Comparison of ENCODE assay signal across 14 cellular contexts in the genomic region with DNA sequence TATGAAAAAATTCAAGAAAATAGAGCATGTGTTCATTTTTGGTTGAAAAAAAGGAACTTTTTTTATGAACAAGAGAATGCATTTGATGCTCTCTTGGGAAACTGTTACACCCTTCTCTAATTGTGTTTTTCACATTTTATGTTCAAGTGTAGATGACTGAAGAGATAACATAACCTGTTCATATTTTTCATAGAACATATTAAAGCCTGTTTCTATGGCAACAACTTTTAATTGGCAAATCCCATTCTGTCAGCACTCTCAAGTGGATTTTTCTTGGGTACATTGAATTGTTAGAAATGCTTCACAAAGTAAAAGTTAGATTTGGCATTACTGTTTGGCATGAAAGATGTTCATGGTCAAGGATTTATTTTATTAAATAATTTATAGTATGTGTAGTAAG.
A peak's percentile ranks its signal among the peaks of the same experiment; 100 is the strongest.
DNase-seq lines count a peak whose midpoint lies in the region; ATAC-seq and TF ChIP-seq lines count a peak whose summit lies in the region.
"Had no signal": no experiment of that assay in that cellular context is flagged by ENCODE, and none has a peak within 500 bp of the region (broad histone marks: within the 10 kb centered on the region; RNA-seq: fewer than 3 reads in every experiment).

No MANE protein-coding gene starts in this region.

- H3K27me3 ChIP-seq in esophagus muscularis mucosa (no peaks in the 10 kb centered on the region), skeletal muscle satellite cell (ENCODE audit: control insufficient read depth, insufficient read depth, low read length) (no peaks in the 10 kb centered on the region)

- no peak overlapping the region for H3K4me3 ChIP-seq in esophagus muscularis mucosa
- peak overlapping the region; percentile 32 for H3K4me3 ChIP-seq in skeletal muscle satellite cell (ENCODE audit: low read length)
- H3K4me3 ChIP-seq: lung had no signal

- H3K36me3 Mint-ChIP-seq in Calu3 (ENCODE audit: insufficient read depth, unreplicated experiment): peaks cover 6% of the 10 kb centered on the region

- TF ChIP-seq CTCF in Calu3 (IDR thresholded peaks at IDR 0.05; ENCODE audit: unreplicated experiment) (no peak), esophagus muscularis mucosa (IDR thresholded peaks at IDR 0.05) (no peak)

- peak overlapping the region; percentile 73 to 79 (median 76) for H3K27ac ChIP-seq in esophagus muscularis mucosa (replicated peaks in 1 of 4)

- no peak for TF ChIP-seq EP300 in esophagus muscularis mucosa (IDR thresholded peaks at IDR 0.05)

- no peaks in the 10 kb centered on the region for H3K9me3 ChIP-seq in esophagus muscularis mucosa
- no peaks in the 10 kb centered on the region for H3K9me3 ChIP-seq in skeletal muscle satellite cell (replicated peaks; ENCODE audit: low read length)
- H3K9me3 ChIP-seq: Caco-2 had no signal

- no peaks in the 10 kb centered on the region for H3K9me3 Mint-ChIP-seq in Calu3 (ENCODE audit: low read depth, unreplicated experiment)

- H3K27ac Mint-ChIP-seq in Calu3 (ENCODE audit: unreplicated experiment): peak overlapping the region; percentile 45

- intact Hi-C loops in Calu3 (cut with micrococcal nuclease; ENCODE audit: unreplicated experiment): loop anchor here (5.0 to 10.0 kb wide), 2 partner anchors 49 to 79 kb away; no protein-coding TSS in a partner anchor
- intact Hi-C loops in esophagus muscularis mucosa (cut with DNase I): no loop called here

- H3K4me1 ChIP-seq in esophagus muscularis mucosa: peaks cover 74 to 100% (median 94%) of the 10 kb centered on the region in 4 donors
- peaks cover 73% of the 10 kb centered on the region for H3K4me1 ChIP-seq in skeletal muscle satellite cell (ENCODE audit: control insufficient read depth, insufficient read depth, low read length)

- TF ChIP-seq POLR2A in esophagus muscularis mucosa (IDR thresholded peaks at IDR 0.05; ENCODE audit: low read depth): no peak

- no TSS peak for BruUV-seq in Calu3 (replicated peaks; lab: Mats Ljungman, UMichigan)

- H3K27me3 Mint-ChIP-seq in Calu3 (ENCODE audit: unreplicated experiment): no peaks in the 10 kb centered on the region

- no peak overlapping the region for H3K4me3 Mint-ChIP-seq in Calu3 (ENCODE audit: low read depth, unreplicated experiment)

- H3K4me2 ChIP-seq in skeletal muscle satellite cell (ENCODE audit: low read length): peak overlapping the region; percentile 61

- CTCF ChIA-PET in Calu3 (lab: Charles Lee): interaction anchor here (1.4 kb wide), 1 partner anchor 57 kb away, joined by 3 read pairs; no protein-coding TSS in a partner anchor

- peak overlapping the region; percentile 81 for H3K9ac ChIP-seq in skeletal muscle satellite cell (ENCODE audit: low read depth, low read length)

- H3K4me1 Mint-ChIP-seq in Calu3 (ENCODE audit: low read depth, unreplicated experiment): peaks cover 69% of the 10 kb centered on the region

- DNase-seq in Calu3 (no peak), NCI-H1105 treated with DMSO at 0.1 percent for 48 hours (lab: John Stamatoyannopoulos, UW) (peak; percentile 26), esophagus muscularis mucosa (ENCODE audit: extremely low spot score) (no peak), NCI-H1436 treated with DMSO at 0.1 percent for 48 hours (lab: John Stamatoyannopoulos, UW) (no peak)
- DNase-seq: activated CD4-positive, CD25-positive, alpha-beta regulatory T cell treated with anti-CD3 and anti-CD28 coated beads, Interleukin-2, amount 50 U/mL, for 72 hours; Caco-2; NCI-H1694 treated with DMSO at 0.1 percent for 48 hours; posterior cingulate gyrus; stimulated activated CD4-positive, alpha-beta T cell treated with anti-CD3 and anti-CD28 coated beads, Interleukin-4, amount 100 ng/mL, for 4 hours; stimulated activated naive CD4-positive, alpha-beta T cell treated with Interleukin-2 at 50 U/mL for 16 hours had no signal

- no peak for ATAC-seq in HG02884 (IDR thresholded peaks at IDR 0.05; ENCODE audit: unreplicated experiment)
- no peak for ATAC-seq in GM18907 (IDR thresholded peaks at IDR 0.05; ENCODE audit: unreplicated experiment)

- no peaks in the 10 kb centered on the region for H3K36me3 ChIP-seq in esophagus muscularis mucosa
- H3K36me3 ChIP-seq in skeletal muscle satellite cell (ENCODE audit: insufficient read depth, low read length): peaks cover 7% of the 10 kb centered on the region
